22 cellular contexts compared by ENCODE assay signal in genomic region chr1:2629627-2630497, GRCh38. TPM values are rescaled to one million over a fixed set of nuclear protein-coding genes. Genes with fewer than 3 reads are reported as not detected.
A peak's percentile ranks its signal among the peaks of the same experiment; 100 is the strongest.
DNase-seq lines count a peak whose midpoint lies in the region; ATAC-seq and TF ChIP-seq lines count a peak whose summit lies in the region.
"Had no signal": no experiment of that assay in that cellular context is flagged by ENCODE, and none has a peak within 500 bp of the region (broad histone marks: within the 10 kb centered on the region; RNA-seq: fewer than 3 reads in every experiment).

No MANE protein-coding gene starts in this region.

- no peak overlapping the region for H3K4me3 ChIP-seq in HEK293 (ENCODE audit: low read depth, low read length)
- H3K4me3 ChIP-seq: body of pancreas, coronary artery, mucosa of descending colon, ovary, right lobe of liver, SJCRH30, suprapubic skin had no signal

- peak in 1 of 10 experiments; percentile 28 for DNase-seq in CD4-positive, alpha-beta T cell
- DNase-seq in endothelial cell (ENCODE audit: low spot score) (no peak), neural crest cell (ENCODE audit: low read depth, low spot score) (no peak), cerebellum (ENCODE audit: low spot score) (no peak), NCI-H2227 (lab: John Stamatoyannopoulos, UW; ENCODE audit: unreplicated experiment) (no peak)
- DNase-seq in activated CD8-positive, alpha-beta memory T cell treated with anti-CD3 and anti-CD28 coated beads for 24 hours = no peak
- DNase-seq: activated CD4-positive, alpha-beta memory T cell treated with anti-CD3 and anti-CD28 coated beads for 36 hours; body of pancreas; DMS53; Karpas-422; left ventricle myocardium superior; mucosa of descending colon; NCI-H1930; ovary; PC-3; SJCRH30 had no signal

- CTCF ChIA-PET in CD4-positive, alpha-beta T cell (lab: Charles Lee) = no interaction called here
- CTCF ChIA-PET in HEK293 (lab: Yijun Ruan, JAX) = interaction anchor here (0.7 kb wide), 1 partner anchor 174 kb away, joined by 5 read pairs; no protein-coding TSS in a partner anchor

- H3K4me1 ChIP-seq in HEK293 (ENCODE audit: control insufficient read depth, insufficient read depth, low read length) = no peaks in the 10 kb centered on the region
- H3K4me1 ChIP-seq: right lobe of liver, SJCRH30 had no signal

- ATAC-seq in CD4-positive, alpha-beta T cell (ENCODE audit: poor library complexity) = no peak
- ATAC-seq: body of pancreas, left ventricle myocardium superior, mucosa of descending colon, right lobe of liver had no signal

- no peaks in the 10 kb centered on the region for H3K9me3 ChIP-seq in CD4-positive, alpha-beta T cell (ENCODE audit: control insufficient read depth, low read length)
- no peaks in the 10 kb centered on the region for H3K9me3 ChIP-seq in HEK293 (ENCODE audit: control insufficient read depth, insufficient read depth, low read depth, low read length)
- H3K9me3 ChIP-seq: body of pancreas, mucosa of descending colon, ovary, right lobe of liver, SJCRH30, suprapubic skin had no signal

- H3K4me1 Mint-ChIP-seq in CD4-positive, alpha-beta T cell (ENCODE audit: low read depth) = no peaks in the 10 kb centered on the region
- H3K4me1 Mint-ChIP-seq in endothelial cell (ENCODE audit: unreplicated experiment) (peaks cover 3% of the 10 kb centered on the region), neural crest cell (peaks cover 4% of the 10 kb centered on the region)

- no peak overlapping the region for H3K27ac Mint-ChIP-seq in CD4-positive, alpha-beta T cell
- H3K27ac Mint-ChIP-seq in endothelial cell (ENCODE audit: unreplicated experiment) (no peak overlapping the region), neural crest cell (ENCODE audit: unreplicated experiment) (peak overlapping the region; percentile 62)
- H3K27ac Mint-ChIP-seq: activated CD4-positive, alpha-beta memory T cell treated with anti-CD3 and anti-CD28 coated beads for 36 hours; T-helper 1 cell treated with Interleukin-12 subunit alpha and Interleukin-12 subunit beta and Interleukin-4 antibody, amounts not matched to agents 30 μg/mL and 1 μg/mL, for 36 hours had no signal

- no peaks in the 10 kb centered on the region for H3K9me3 Mint-ChIP-seq in CD4-positive, alpha-beta T cell
- no peaks in the 10 kb centered on the region for H3K9me3 Mint-ChIP-seq in endothelial cell (ENCODE audit: unreplicated experiment)
- H3K9me3 Mint-ChIP-seq in neural crest cell = peaks cover 5% of the 10 kb centered on the region
- H3K9me3 Mint-ChIP-seq: CD8-positive, alpha-beta memory T cell had no signal

- H3K27me3 ChIP-seq in CD4-positive, alpha-beta T cell (ENCODE audit: control insufficient read depth, insufficient read depth, low read length) = peaks cover 37% of the 10 kb centered on the region
- H3K27me3 ChIP-seq: right lobe of liver had no signal

- H3K36me3 ChIP-seq in HEK293 (ENCODE audit: control insufficient read depth in 2 of 2, insufficient read depth in 1 of 2, low read length in 2 of 2) = no peaks in the 10 kb centered on the region
- H3K36me3 ChIP-seq: ovary, right lobe of liver, SJCRH30, suprapubic skin had no signal

- TF ChIP-seq CTCF in CD4-positive, alpha-beta T cell (IDR thresholded peaks at IDR 0.05) = no peak
- TF ChIP-seq CTCF in HEK293 (tag by site-specific recombination; IDR thresholded peaks at IDR 0.05) (no peak), endothelial cell (IDR thresholded peaks at IDR 0.05; ENCODE audit: unreplicated experiment) (no peak), neural crest cell (conservative IDR thresholded peaks at IDR 0.05) (no peak)

- peaks cover 56% of the 10 kb centered on the region for H3K27me3 Mint-ChIP-seq in CD4-positive, alpha-beta T cell
- H3K27me3 Mint-ChIP-seq in endothelial cell (ENCODE audit: unreplicated experiment) (peaks cover 22% of the 10 kb centered on the region), neural crest cell (ENCODE audit: low read depth) (peaks cover 63% of the 10 kb centered on the region)

- intact Hi-C loops in CD4-positive, alpha-beta T cell (cut with DNase I, micrococcal nuclease) = loop anchor here in 1 of 2 experiments (5.0 kb wide), 1 partner anchor 862 kb away; no protein-coding TSS in a partner anchor

- no peak overlapping the region for H3K27ac ChIP-seq in CD4-positive, alpha-beta T cell (ENCODE audit: low read depth, low read length)
- no peak overlapping the region for H3K27ac ChIP-seq in HEK293 (ENCODE audit: extremely low read depth, low read depth, low read length)
- H3K27ac ChIP-seq: body of pancreas, coronary artery, ovary, right lobe of liver, SJCRH30, suprapubic skin had no signal

- no peaks in the 10 kb centered on the region for H3K36me3 Mint-ChIP-seq in CD4-positive, alpha-beta T cell (ENCODE audit: low read depth)
- H3K36me3 Mint-ChIP-seq in endothelial cell (ENCODE audit: low read depth, unreplicated experiment) (peaks cover 7% of the 10 kb centered on the region), neural crest cell (ENCODE audit: low read depth) (no peaks in the 10 kb centered on the region)
- H3K36me3 Mint-ChIP-seq: activated CD4-positive, alpha-beta memory T cell treated with anti-CD3 and anti-CD28 coated beads for 36 hours had no signal

- POLR2A ChIA-PET in CD4-positive, alpha-beta T cell (lab: Charles Lee) = no interaction called here
- POLR2A ChIA-PET in HEK293 (lab: Yijun Ruan, JAX) = no interaction called here

- peak overlapping the region; percentile 30 for H3K4me3 Mint-ChIP-seq in CD4-positive, alpha-beta T cell
- H3K4me3 Mint-ChIP-seq in endothelial cell (ENCODE audit: unreplicated experiment) (peak overlapping the region; percentile 87), neural crest cell (peak overlapping the region; percentile 19)
- H3K4me3 Mint-ChIP-seq: activated CD4-positive, alpha-beta memory T cell treated with anti-CD3 and anti-CD28 coated beads for 36 hours; T-helper 1 cell treated with Interleukin-12 subunit alpha and Interleukin-12 subunit beta and Interleukin-4 antibody, amounts not matched to agents 30 μg/mL and 1 μg/mL, for 36 hours had no signal

TF ChIP-seq in HEK293, 187 proteins besides CTCF, POLR2A, EP300 and RAD21:
- TF ChIP-seq ZSCAN4 (tag by site-specific recombination; IDR thresholded peaks at IDR 0.05) = 0 out of 2 replicates have a peak, but pooled peaks have one; percentile 32
- TF ChIP-seq, protein P1, sequence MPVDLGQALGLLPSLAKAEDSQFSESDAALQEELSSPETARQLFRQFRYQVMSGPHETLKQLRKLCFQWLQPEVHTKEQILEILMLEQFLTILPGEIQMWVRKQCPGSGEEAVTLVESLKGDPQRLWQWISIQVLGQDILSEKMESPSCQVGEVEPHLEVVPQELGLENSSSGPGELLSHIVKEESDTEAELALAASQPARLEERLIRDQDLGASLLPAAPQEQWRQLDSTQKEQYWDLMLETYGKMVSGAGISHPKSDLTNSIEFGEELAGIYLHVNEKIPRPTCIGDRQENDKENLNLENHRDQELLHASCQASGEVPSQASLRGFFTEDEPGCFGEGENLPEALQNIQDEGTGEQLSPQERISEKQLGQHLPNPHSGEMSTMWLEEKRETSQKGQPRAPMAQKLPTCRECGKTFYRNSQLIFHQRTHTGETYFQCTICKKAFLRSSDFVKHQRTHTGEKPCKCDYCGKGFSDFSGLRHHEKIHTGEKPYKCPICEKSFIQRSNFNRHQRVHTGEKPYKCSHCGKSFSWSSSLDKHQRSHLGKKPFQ (tag by site-specific recombination; IDR thresholded peaks at IDR 0.05) = peak; percentile 88
- TF ChIP-seq, protein P2, sequence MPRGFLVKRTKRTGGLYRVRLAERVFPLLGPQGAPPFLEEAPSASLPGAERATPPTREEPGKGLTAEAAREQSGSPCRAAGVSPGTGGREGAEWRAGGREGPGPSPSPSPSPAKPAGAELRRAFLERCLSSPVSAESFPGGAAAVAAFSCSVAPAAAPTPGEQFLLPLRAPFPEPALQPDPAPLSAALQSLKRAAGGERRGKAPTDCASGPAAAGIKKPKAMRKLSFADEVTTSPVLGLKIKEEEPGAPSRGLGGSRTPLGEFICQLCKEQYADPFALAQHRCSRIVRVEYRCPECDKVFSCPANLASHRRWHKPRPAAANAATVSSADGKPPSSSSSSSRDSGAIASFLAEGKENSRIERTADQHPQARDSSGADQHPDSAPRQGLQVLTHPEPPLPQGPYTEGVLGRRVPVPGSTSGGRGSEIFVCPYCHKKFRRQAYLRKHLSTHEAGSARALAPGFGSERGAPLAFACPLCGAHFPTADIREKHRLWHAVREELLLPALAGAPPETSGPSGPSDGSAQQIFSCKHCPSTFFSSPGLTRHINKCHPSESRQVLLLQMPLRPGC (tag by site-specific recombination; IDR thresholded peaks at IDR 0.05) = no peak

RNA-seq across cellular contexts. Expression of gene MMEL1, which starts 3.0 kb away (rescaled TPM):
- total RNA-seq in CD4-positive, alpha-beta T cell = 1 to 10 TPM in 1 of 2 experiments, under 1 TPM in 1; 0.67 to 1.8 TPM
- total RNA-seq in endothelial cell (ENCODE audit: unreplicated experiment) (not detected), neural crest cell (0.51 and 0.84 TPM in 2 replicates), cerebellum (1.3 TPM)
- total RNA-seq: body of pancreas, left ventricle myocardium superior, PC-3, SJCRH30 had no signal

RNA-seq across cellular contexts. Expression of gene PRXL2B, which starts 43.3 kb away (rescaled TPM):
- total RNA-seq in CD4-positive, alpha-beta T cell = 10 to 100 TPM; 11.0 to 12.8 TPM
- 35.6 TPM for total RNA-seq in endothelial cell (ENCODE audit: unreplicated experiment)
- 51.3 and 58.9 TPM in 2 replicates for total RNA-seq in neural crest cell
- 12.1 TPM for total RNA-seq in cerebellum

Comparison
In these comparisons a context has a peak if more than half of its experiments do, and no peak if none do; other contexts are left out.
1. H3K4me3 Mint-ChIP-seq: peak in every context shown above with its lines; median percentile 87 in endothelial cell; 30 in CD4-positive, alpha-beta T cell; 19 in neural crest cell.